Comparison of ENCODE assay signal across 8 cellular contexts in genomic region chr13:26037302-26037701, GRCh38. TPM values are rescaled to one million over a fixed set of nuclear protein-coding genes. Genes with fewer than 3 reads are reported as not detected.
DNase-seq lines count a peak whose midpoint lies in the region; ATAC-seq and TF ChIP-seq lines count a peak whose summit lies in the region.

No MANE protein-coding gene starts in this region.

- H3K9me3 ChIP-seq in heart left ventricle: no peaks in the 10 kb centered on the region

- H3K4me3 ChIP-seq in heart left ventricle: no peak overlapping the region

- peak in 11 of 12 donors; percentile 18 to 53 (median 32) for TF ChIP-seq CTCF in heart left ventricle (IDR thresholded peaks at IDR 0.05)

- DNase-seq in heart left ventricle (no peak), left ventricle myocardium superior (no peak), SHP77 (lab: John Stamatoyannopoulos, UW) (peak; percentile 30 to 58), globus pallidus (ENCODE audit: low spot score) (peak; percentile 88), NCI-H2171 treated with DMSO at 0.1 percent for 48 hours (lab: John Stamatoyannopoulos, UW) (no peak)

- H3K36me3 ChIP-seq in heart left ventricle: no peaks in the 10 kb centered on the region

- peak in 1 of 4 donors; percentile 20 for ATAC-seq in heart left ventricle
- no peak for ATAC-seq in left ventricle myocardium superior
- no peak for ATAC-seq in HG03354 (IDR thresholded peaks at IDR 0.05; ENCODE audit: poor library complexity, severe bottlenecking, unreplicated experiment)
- ATAC-seq in GM18505 (IDR thresholded peaks at IDR 0.05; ENCODE audit: unreplicated experiment): no peak

- TF ChIP-seq POLR2A in heart left ventricle (IDR thresholded peaks at IDR 0.05) (no peak), GM18505 (IDR thresholded peaks at IDR 0.05; ENCODE audit: borderline replicate concordance, extremely low read depth, insufficient read depth, insufficient read length) (no peak)

- WGBS in heart left ventricle, 4 donors: 34 to 46% (median 40%) methylated on average over 2 of the region's 2 CpGs

- intact Hi-C loops in heart left ventricle (cut with DNase I): no loop called here
- intact Hi-C loops in left ventricle myocardium superior (cut with micrococcal nuclease): no loop called here

- H3K4me1 ChIP-seq in heart left ventricle: no peaks in the 10 kb centered on the region

- peaks cover 0 to 32% (median 0%) of the 10 kb centered on the region in 9 donors for H3K27me3 ChIP-seq in heart left ventricle

- H3K27ac ChIP-seq in heart left ventricle (no peak overlapping the region), temporal lobe (ENCODE audit: low read depth, low read length) (peak overlapping the region; percentile 51)

RNA-seq across cellular contexts. Expression of gene SHISA2, which starts 14.5 kb away (rescaled TPM):
- total RNA-seq in heart left ventricle: under 1 TPM in 8 of 9 donors, not detected in 1; 0.09 to 0.72 (median 0.12) TPM
- polyA plus RNA-seq in heart left ventricle: under 1 TPM; 0.08 to 0.11 TPM
- total RNA-seq in left ventricle myocardium superior: 0.07 TPM
- 10.1 TPM for total RNA-seq in temporal lobe

Comparison
In these comparisons a context has a peak if more than half of its experiments do, and no peak if none do; other contexts are left out.
1. DNase-seq: peak in SHP77 (2 of 2) and globus pallidus (single experiment); none in heart left ventricle (0 of 5), left ventricle myocardium superior (single experiment) and NCI-H2171 treated with DMSO at 0.1 percent for 48 hours (single experiment).